In the genomic region with DNA sequence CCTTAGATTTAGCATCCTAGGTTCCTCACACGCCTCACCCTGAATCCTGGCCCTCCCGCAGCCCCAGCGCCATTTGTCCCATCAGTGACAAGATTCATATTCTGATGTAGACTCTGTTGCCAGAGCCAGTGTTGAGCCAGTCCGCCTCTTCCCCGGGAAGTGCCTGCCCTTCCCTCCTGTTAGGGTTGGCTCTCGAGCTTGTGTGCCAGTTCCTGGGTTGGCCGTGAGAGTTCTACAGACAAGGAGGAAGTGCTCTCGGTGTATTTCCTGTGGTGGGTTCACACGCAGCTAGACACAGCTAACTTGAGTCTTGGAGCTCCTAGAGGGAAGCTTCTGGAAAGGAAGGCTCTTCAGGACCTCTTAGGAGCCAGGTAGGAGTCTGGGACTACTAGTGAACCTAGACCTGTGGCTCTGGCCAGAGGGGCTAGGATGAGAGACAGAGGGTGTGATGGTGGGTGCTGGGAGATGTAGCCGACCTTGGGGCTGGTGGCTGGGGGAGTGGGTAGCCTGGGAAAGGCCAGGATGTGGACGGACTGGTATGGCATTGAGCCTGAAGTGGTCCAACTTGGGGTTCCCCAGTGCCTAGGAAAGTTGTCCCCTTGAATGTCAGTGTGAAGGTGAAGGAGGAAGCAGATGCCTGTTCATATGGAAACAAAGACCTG, we compare ENCODE assay signal across 8 cellular contexts. TPM values are rescaled to one million over a fixed set of nuclear protein-coding genes. Genes with fewer than 3 reads are reported as not detected.
DNase-seq lines count a peak whose midpoint lies in the region; ATAC-seq lines count a peak whose summit lies in the region.

A gene (plus strand): TSS at position 261 of the 662 bp plus-strand sequence. CDS start 1,076 bp downstream, outside the sequence.

- peak; percentile 57 for DNase-seq in GDM1 (lab: John Stamatoyannopoulos, UW)
- peak; percentile 58 for DNase-seq in KG1 (lab: John Stamatoyannopoulos, UW)
- DNase-seq in hippocampal formation (lab: John Stamatoyannopoulos, UW) = no peak
- DNase-seq in AG20443 (ENCODE audit: low spot score) = no peak

- ATAC-seq in HG02588 (IDR thresholded peaks at IDR 0.05; ENCODE audit: unreplicated experiment) (no peak), HG03095 (IDR thresholded peaks at IDR 0.05; ENCODE audit: unreplicated experiment) (no peak)

- no peaks in the 10 kb centered on the region for H3K27me3 ChIP-seq in mononuclear cell (ENCODE audit: insufficient read depth, low read length)

- H3K9me3 ChIP-seq in mononuclear cell (ENCODE audit: low read depth, low read length) = no peaks in the 10 kb centered on the region

- H3K4me1 ChIP-seq in mononuclear cell (ENCODE audit: insufficient read depth, low read length) = peaks cover 41% of the 10 kb centered on the region

- H3K27ac ChIP-seq in angular gyrus (ENCODE audit: low read depth, low read length) = peak within 1 kb of the TSS; percentile 50

- peak within 1 kb of the TSS; percentile 23 for H3K4me3 ChIP-seq in mononuclear cell (ENCODE audit: low read length)

RNA-seq across cellular contexts. Expression of the gene that starts here (rescaled TPM):
- total RNA-seq in mononuclear cell = 9.6 TPM

Comparison
In these comparisons a context has a peak if more than half of its experiments do, and no peak if none do; other contexts are left out.
1. DNase-seq: peak in GDM1 (single experiment) and KG1 (single experiment); none in hippocampal formation (0 of 2) and AG20443 (single experiment).